ENCODE assay signal across 9 cellular contexts in the genomic region with DNA sequence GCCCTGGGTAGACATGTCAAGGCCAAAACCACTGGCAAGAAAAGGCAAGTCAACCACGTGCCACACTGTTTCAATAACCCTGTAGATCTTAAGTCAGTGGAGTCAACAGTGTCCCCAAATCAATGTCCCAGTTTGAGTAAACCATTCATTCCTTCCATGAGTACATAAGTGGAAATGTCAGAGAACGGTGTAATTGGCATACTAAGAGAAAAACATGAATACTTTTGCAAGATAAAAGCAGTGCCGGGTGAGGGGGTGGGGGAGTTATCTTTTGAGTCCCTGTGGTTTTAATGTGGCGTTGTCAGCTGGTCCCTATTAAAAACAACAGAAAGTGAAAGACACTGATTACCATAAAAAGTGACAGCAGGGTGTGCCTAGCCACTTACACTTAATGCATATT. TPM values are rescaled to one million over a fixed set of nuclear protein-coding genes. Genes with fewer than 3 reads are reported as not detected.
DNase-seq lines count a peak whose midpoint lies in the region; ATAC-seq lines count a peak whose summit lies in the region.
"Had no signal": no experiment of that assay in that cellular context is flagged by ENCODE, and none has a peak within 500 bp of the region (broad histone marks: within the 10 kb centered on the region; RNA-seq: fewer than 3 reads in every experiment).

No MANE protein-coding gene starts in this region.

- no peaks in the 10 kb centered on the region for H3K27me3 Mint-ChIP-seq in activated naive CD4-positive, alpha-beta T cell treated with anti-CD3 and anti-CD28 coated beads for 36 hours (ENCODE audit: low read depth)

- H3K4me1 Mint-ChIP-seq in activated naive CD4-positive, alpha-beta T cell treated with anti-CD3 and anti-CD28 coated beads for 36 hours (ENCODE audit: low read depth): peaks cover 34% of the 10 kb centered on the region

- ATAC-seq in GM19463 (IDR thresholded peaks at IDR 0.05; ENCODE audit: unreplicated experiment) (peak; percentile 87), HG03460 (IDR thresholded peaks at IDR 0.05; ENCODE audit: unreplicated experiment) (peak; percentile 74)

- intact Hi-C loops in activated naive CD4-positive, alpha-beta T cell treated with anti-CD3 and anti-CD28 coated beads for 36 hours (cut with micrococcal nuclease): loop anchor here (1.0 to 10.0 kb wide), 13 partner anchors 8 to 917 kb away; partner anchors contain the start of genes C1QL3, MINDY3 and RSU1

- H3K4me3 Mint-ChIP-seq in activated naive CD4-positive, alpha-beta T cell treated with anti-CD3 and anti-CD28 coated beads for 36 hours: no peak overlapping the region
- H3K4me3 Mint-ChIP-seq: neural progenitor cell had no signal

- H3K27ac Mint-ChIP-seq in activated naive CD4-positive, alpha-beta T cell treated with anti-CD3 and anti-CD28 coated beads for 36 hours: peak overlapping the region; percentile 83
- H3K27ac Mint-ChIP-seq: neural progenitor cell had no signal

- DNase-seq in activated naive CD4-positive, alpha-beta T cell treated with anti-CD3 and anti-CD28 coated beads for 36 hours: peak; percentile 91
- peak; percentile 31 to 33 for DNase-seq in stimulated activated CD8-positive, alpha-beta memory T cell treated with anti-CD3 and anti-CD28 coated beads, Interleukin-4, amount 100 ng/mL, for 4 hours (ENCODE audit: low read depth in 2 of 2, low spot score in 1 of 2)
- DNase-seq in cerebellum (ENCODE audit: low spot score): no peak
- DNase-seq in SW 1271 (lab: John Stamatoyannopoulos, UW): no peak
- no peak for DNase-seq in LoVo (ENCODE audit: low spot score)
- no peak for DNase-seq in amniotic stem cell (lab: John Stamatoyannopoulos, UW)

- CTCF ChIA-PET in activated naive CD4-positive, alpha-beta T cell treated with anti-CD3 and anti-CD28 coated beads for 36 hours (lab: Charles Lee): interaction anchor here (0.5 to 0.8 kb wide), 2 partner anchors 30 to 877 kb away, joined by 3 read pairs; no protein-coding TSS in a partner anchor

- peaks cover 10% of the 10 kb centered on the region for H3K36me3 Mint-ChIP-seq in activated naive CD4-positive, alpha-beta T cell treated with anti-CD3 and anti-CD28 coated beads for 36 hours (ENCODE audit: low read depth)
- H3K36me3 Mint-ChIP-seq: neural progenitor cell had no signal

- peaks cover 1% of the 10 kb centered on the region for H3K9me3 Mint-ChIP-seq in activated naive CD4-positive, alpha-beta T cell treated with anti-CD3 and anti-CD28 coated beads for 36 hours
- H3K9me3 Mint-ChIP-seq: neural progenitor cell had no signal

RNA-seq across cellular contexts. Expression of gene RSU1, which starts 37.8 kb away (rescaled TPM):
- total RNA-seq in activated naive CD4-positive, alpha-beta T cell treated with anti-CD3 and anti-CD28 coated beads for 36 hours: 10 to 100 TPM; 43.4 to 45.1 TPM
- 21.1 TPM for total RNA-seq in cerebellum

Comparison
In these comparisons a context has a peak if more than half of its experiments do, and no peak if none do; other contexts are left out.
1. DNase-seq: peak in activated naive CD4-positive, alpha-beta T cell treated with anti-CD3 and anti-CD28 coated beads for 36 hours (single experiment) and stimulated activated CD8-positive, alpha-beta memory T cell treated with anti-CD3 and anti-CD28 coated beads, Interleukin-4, amount 100 ng/mL, for 4 hours (2 of 2); none in cerebellum (single experiment), SW 1271 (0 of 2), LoVo (single experiment) and amniotic stem cell (single experiment).